Comparison of ENCODE assay signal across 1 cellular context in genomic region chr2:158189526-158189925, GRCh38.
A peak's percentile ranks its signal among the peaks of the same experiment; 100 is the strongest.
TF ChIP-seq lines count a peak whose summit lies in the region.

No MANE protein-coding gene starts in this region.

TF ChIP-seq in HepG2, 621 proteins besides CTCF, POLR2A, EP300 and RAD21 (continued from another document and continues in another):
- TF ChIP-seq ZNF281 (CRISPR knock-in tag; IDR thresholded peaks at IDR 0.05; ENCODE audit: borderline replicate concordance) (no peak), ZNF615 (CRISPR knock-in tag; IDR thresholded peaks at IDR 0.05; ENCODE audit: borderline replicate concordance) (no peak), ATAD3A (CRISPR knock-in tag; IDR thresholded peaks at IDR 0.05) (no peak), SP1 (IDR thresholded peaks at IDR 0.05) (no peak), SP1 (CRISPR knock-in tag; IDR thresholded peaks at IDR 0.05) (no peak), MLXIP (CRISPR knock-in tag; IDR thresholded peaks at IDR 0.05; ENCODE audit: borderline replicate concordance) (no peak), ZNF18 (CRISPR knock-in tag; IDR thresholded peaks at IDR 0.05; ENCODE audit: insufficient replicate concordance) (no peak), ZNF616 (CRISPR knock-in tag; IDR thresholded peaks at IDR 0.05; ENCODE audit: low read depth) (no peak), ZNF407 (CRISPR knock-in tag; IDR thresholded peaks at IDR 0.05; ENCODE audit: not compliant biosample characterization) (no peak), NR2F2 (IDR thresholded peaks at IDR 0.05; ENCODE audit: borderline replicate concordance, low read depth) (peak; percentile 91), GPBP1L1 (CRISPR knock-in tag; IDR thresholded peaks at IDR 0.05) (no peak), GATAD1 (CRISPR knock-in tag; IDR thresholded peaks at IDR 0.05) (peak; percentile 58; the same call in 1 of the 2 replicates), SYNCRIP (IDR thresholded peaks at IDR 0.05; ENCODE audit: insufficient read depth, low read depth, low read length) (no peak), SOX5 (CRISPR knock-in tag; IDR thresholded peaks at IDR 0.05; ENCODE audit: borderline replicate concordance) (peak; percentile 98), RBM22 (optimal IDR thresholded peaks at IDR 0.05; ENCODE audit: low read length) (no peak), RFX1 (IDR thresholded peaks at IDR 0.05) (no peak), ZNF329 (CRISPR knock-in tag; IDR thresholded peaks at IDR 0.05; ENCODE audit: low read depth) (no peak), ZBTB7B (CRISPR knock-in tag; IDR thresholded peaks at IDR 0.05) (no peak), ZBTB46 (CRISPR knock-in tag; IDR thresholded peaks at IDR 0.05; ENCODE audit: borderline replicate concordance) (no peak), ZFP90 (CRISPR knock-in tag; IDR thresholded peaks at IDR 0.05; ENCODE audit: borderline replicate concordance) (no peak), MAX (IDR thresholded peaks at IDR 0.05) (no peak; the same call in 1 of the 2 replicates), ZNF577 (CRISPR knock-in tag; IDR thresholded peaks at IDR 0.05; ENCODE audit: borderline replicate concordance, low read depth) (no peak), ZNF205 (CRISPR knock-in tag; IDR thresholded peaks at IDR 0.05) (0 out of 2 replicates have a peak, but pooled peaks have one; percentile 29), ISX (CRISPR knock-in tag; conservative IDR thresholded peaks at IDR 0.05) (no peak), FLYWCH1 (CRISPR knock-in tag; IDR thresholded peaks at IDR 0.05) (no peak), ZNF839 (CRISPR knock-in tag; IDR thresholded peaks at IDR 0.05; ENCODE audit: borderline replicate concordance) (no peak), ZNF512B (CRISPR knock-in tag; IDR thresholded peaks at IDR 0.05; ENCODE audit: borderline replicate concordance) (no peak), FOXK2 (IDR thresholded peaks at IDR 0.05) (0 out of 2 replicates have a peak, but pooled peaks have one; percentile 23), ADNP (CRISPR knock-in tag; IDR thresholded peaks at IDR 0.05) (no peak), ZIK1 (CRISPR knock-in tag; IDR thresholded peaks at IDR 0.05; ENCODE audit: borderline replicate concordance, low read depth) (no peak), SMAD1 (CRISPR knock-in tag; IDR thresholded peaks at IDR 0.05; ENCODE audit: borderline replicate concordance, low read depth) (no peak), BCL6 (CRISPR knock-in tag; IDR thresholded peaks at IDR 0.05) (peak; percentile 94), ZNF557 (CRISPR knock-in tag; IDR thresholded peaks at IDR 0.05) (no peak), ZNF12 (CRISPR knock-in tag; IDR thresholded peaks at IDR 0.05) (peak; percentile 90), TGIF2 (CRISPR knock-in tag; IDR thresholded peaks at IDR 0.05) (no peak), ZNF724P (CRISPR knock-in tag; IDR thresholded peaks at IDR 0.05; ENCODE audit: borderline replicate concordance) (no peak), DNMT1 (CRISPR knock-in tag; IDR thresholded peaks at IDR 0.05) (no peak)
